ENCODE assay signal across 8 cellular contexts in genomic region chr1:151340870-151341754, GRCh38. TPM values are rescaled to one million over a fixed set of nuclear protein-coding genes. Genes with fewer than 3 reads are reported as not detected.
DNase-seq lines count a peak whose midpoint lies in the region; ATAC-seq and TF ChIP-seq lines count a peak whose summit lies in the region.

No MANE protein-coding gene starts in this region.

- peak; percentile 46 for TF ChIP-seq CTCF in AG04449 (IDR thresholded peaks at IDR 0.05; ENCODE audit: insufficient read depth, low read length, missing control alignments)
- peak; percentile 66 for TF ChIP-seq CTCF in NB4 (IDR thresholded peaks at IDR 0.05; ENCODE audit: low read depth, low read length)
- TF ChIP-seq CTCF in adrenal gland (IDR thresholded peaks at IDR 0.05) = peak; percentile 62 to 88 (median 76)
- peak; percentile 60 for TF ChIP-seq CTCF in cardiac muscle cell (IDR thresholded peaks at IDR 0.05; ENCODE audit: low read depth, low read length)
- peak; percentile 75 for TF ChIP-seq CTCF in psoas muscle (IDR thresholded peaks at IDR 0.05)

- DNase-seq in AG04449 (ENCODE audit: low read depth, low spot score) (peak; percentile 45), NB4 (ENCODE audit: low read depth) (peak; percentile 82), SIG-M5 treated with dmso at 0.1 percent for 504 hours (lab: John Stamatoyannopoulos, UW; ENCODE audit: unreplicated experiment) (peak; percentile 96), adrenal gland (peak in 6 of 7 donors; percentile 38 to 64 (median 61)), cardiac muscle cell (ENCODE audit: low read depth in 1 of 2, low spot score in 1 of 2) (peak; percentile 88 to 89), psoas muscle (no peak)

- intact Hi-C loops in adrenal gland (cut with DNase I) = loop anchor here (5.0 kb wide), 2 partner anchors 39 to 44 kb away; no protein-coding TSS in a partner anchor
- intact Hi-C loops in psoas muscle (cut with DNase I) = loop anchor here (1.0 to 10.0 kb wide), 2 partner anchors 40 to 54 kb away; partner anchors contain the start of gene PSMB4 (in 1 of the 2)

- CTCF ChIA-PET in AG04449 (lab: Yijun Ruan, JAX) = interaction anchor here (0.7 to 11.2 kb wide), 45 partner anchors 10 to 243 kb away, joined by 3 to 748 read pairs (median 5); partner anchors contain the start of genes PI4KB, PIP5K1A, PSMB4 and PSMD4

- H3K27ac ChIP-seq in adrenal gland (peak overlapping the region in 2 of 5 donors; percentile 42), cardiac muscle cell (peak overlapping the region; percentile 72), psoas muscle (peak overlapping the region; percentile 19)

- TF ChIP-seq POLR2A in NB4 (IDR thresholded peaks at IDR 0.05; ENCODE audit: extremely low read depth, insufficient read length) = no peak
- TF ChIP-seq POLR2A in adrenal gland (IDR thresholded peaks at IDR 0.05) = no peak

- H3K36me3 ChIP-seq in adrenal gland (replicated peaks in 1 of 2) = peaks cover 0 to 29% of the 10 kb centered on the region in 2 donors
- H3K36me3 ChIP-seq in cardiac muscle cell = peaks cover 11% of the 10 kb centered on the region
- H3K36me3 ChIP-seq in psoas muscle (ENCODE audit: insufficient read depth in 1 of 2, low read depth in 1 of 2) = peaks cover 0 to 47% of the 10 kb centered on the region in 2 donors

- 29 to 35% (median 31%) methylated on average over 7 of the region's 7 CpGs for WGBS in adrenal gland, 4 donors
- 29 to 36% (median 34%) methylated on average over 7 of the region's 7 CpGs for WGBS in psoas muscle, 3 donors

- H3K9me3 ChIP-seq in adrenal gland (replicated peaks in 1 of 3) = no peaks in the 10 kb centered on the region
- no peaks in the 10 kb centered on the region for H3K9me3 ChIP-seq in cardiac muscle cell (ENCODE audit: low read depth)
- H3K9me3 ChIP-seq in psoas muscle = no peaks in the 10 kb centered on the region

- ATAC-seq in GM18517 (IDR thresholded peaks at IDR 0.05; ENCODE audit: unreplicated experiment) = peak; percentile 46
- ATAC-seq in psoas muscle = peak; percentile 83 to 93 (median 84)
- ATAC-seq in HG03039 (IDR thresholded peaks at IDR 0.05; ENCODE audit: unreplicated experiment) = no peak

- H3K4me3 ChIP-seq in AG04449 (ENCODE audit: low read depth, low read length) (no peak overlapping the region), NB4 (ENCODE audit: low read depth, low read length) (no peak overlapping the region), adrenal gland (no peak overlapping the region), cardiac muscle cell (no peak overlapping the region), psoas muscle (no peak overlapping the region)

- POLR2A ChIA-PET in AG04449 (lab: Yijun Ruan, JAX) = interaction anchor here (0.9 to 1.3 kb wide), 5 partner anchors 20 to 60 kb away, joined by 3 to 6 read pairs (median 4); partner anchors contain the start of gene ZNF687

- H3K4me1 ChIP-seq in adrenal gland (replicated peaks in 1 of 2) (peaks cover 4 to 5% of the 10 kb centered on the region in 2 donors), cardiac muscle cell (ENCODE audit: low read depth) (peaks cover 5% of the 10 kb centered on the region), psoas muscle (peaks cover 4% of the 10 kb centered on the region)

- H3K27me3 ChIP-seq in adrenal gland (no peaks in the 10 kb centered on the region), cardiac muscle cell (no peaks in the 10 kb centered on the region), psoas muscle (ENCODE audit: insufficient read depth in 3 of 3, low read length in 2 of 3) (no peaks in the 10 kb centered on the region)

RNA-seq across cellular contexts. Expression of gene RFX5, which starts 5.9 kb away (rescaled TPM):
- 10 to 100 TPM; 37.2 to 82.5 (median 61.6) TPM for total RNA-seq in adrenal gland
- polyA plus RNA-seq in adrenal gland = 10 to 100 TPM; 22.6 to 38.0 (median 37.9) TPM
- 67.8 and 87.2 TPM in 2 replicates for total RNA-seq in cardiac muscle cell
- polyA plus RNA-seq in cardiac muscle cell = 51.3 and 52.4 TPM in 2 replicates
- total RNA-seq in psoas muscle = 10 to 100 TPM; 16.9 to 38.7 (median 21.6) TPM
- polyA plus RNA-seq in psoas muscle = 10 to 100 TPM in 1 of 3 donors, 1 to 10 TPM in 2; 4.7 to 36.3 (median 8.5) TPM

RNA-seq across cellular contexts. Expression of gene PI4KB, which starts 13.9 kb away (rescaled TPM):
- total RNA-seq in adrenal gland = 10 to 100 TPM; 57.7 to 83.5 (median 67.0) TPM
- polyA plus RNA-seq in adrenal gland = 10 to 100 TPM; 30.8 to 56.6 (median 37.6) TPM
- total RNA-seq in cardiac muscle cell = 35.7 and 53.5 TPM in 2 replicates
- 46.0 and 62.6 TPM in 2 replicates for polyA plus RNA-seq in cardiac muscle cell
- 10 to 100 TPM; 51.9 to 96.4 (median 78.8) TPM for total RNA-seq in psoas muscle
- 10 to 100 TPM; 42.6 to 66.3 (median 53.2) TPM for polyA plus RNA-seq in psoas muscle

RNA-seq across cellular contexts. Expression of gene SELENBP1, which starts 31.4 kb away (rescaled TPM):
- total RNA-seq in adrenal gland (10 to 100 TPM; 18.8 to 41.6 (median 35.0) TPM), cardiac muscle cell (47.1 and 73.5 TPM in 2 replicates), psoas muscle (10 to 100 TPM; 19.7 to 89.2 (median 56.3) TPM)
- polyA plus RNA-seq in adrenal gland (10 to 100 TPM; 11.0 to 61.8 (median 32.3) TPM), cardiac muscle cell (43.6 and 69.0 TPM in 2 replicates), psoas muscle (10 to 100 TPM; 12.7 to 41.2 (median 26.7) TPM)

RNA-seq across cellular contexts. Expression of gene PSMB4, which starts 58.3 kb away (rescaled TPM):
- total RNA-seq in adrenal gland (100 to 1,000 TPM; 204 to 442 (median 293) TPM), cardiac muscle cell (220 and 354 TPM in 2 replicates), psoas muscle (100 to 1,000 TPM; 149 to 285 (median 230) TPM)
- polyA plus RNA-seq in adrenal gland (100 to 1,000 TPM; 364 to 544 (median 406) TPM), cardiac muscle cell (71.1 and 104 TPM in 2 replicates), psoas muscle (100 to 1,000 TPM; 354 to 521 (median 465) TPM)

RNA-seq across cellular contexts. Expression of gene ZNF687, which starts 59.0 kb away (rescaled TPM):
- total RNA-seq in adrenal gland (10 to 100 TPM; 27.9 to 38.3 (median 32.8) TPM), cardiac muscle cell (31.9 and 48.5 TPM in 2 replicates), psoas muscle (10 to 100 TPM; 10.6 to 14.8 (median 13.1) TPM)
- polyA plus RNA-seq in adrenal gland (10 to 100 TPM in 1 of 3 donors, 1 to 10 TPM in 2; 7.5 to 18.5 (median 9.5) TPM), cardiac muscle cell (3.6 and 5.4 TPM in 2 replicates), psoas muscle (10 to 100 TPM in 1 of 3 donors, 1 to 10 TPM in 2; 4.6 to 13.5 (median 5.0) TPM)

Comparison
In these comparisons a context has a peak if more than half of its experiments do, and no peak if none do; other contexts are left out.
1. DNase-seq: peak in AG04449 (single experiment), NB4 (single experiment), SIG-M5 treated with dmso at 0.1 percent for 504 hours (single experiment), adrenal gland (6 of 7) and cardiac muscle cell (2 of 2); none in psoas muscle (0 of 2).
2. Peak in every context shown above with its lines, with median percentiles within 50 percentile points of each other: CTCF ChIP-seq.